8 cellular contexts compared by ENCODE assay signal in genomic region chr7:120792091-120792860, GRCh38.
A peak's percentile ranks its signal among the peaks of the same experiment; 100 is the strongest.
DNase-seq lines count a peak whose midpoint lies in the region; ATAC-seq and TF ChIP-seq lines count a peak whose summit lies in the region.

No MANE protein-coding gene starts in this region.

- H3K4me3 ChIP-seq in DND-41 (ENCODE audit: low read depth in 1 of 2, low read length in 2 of 2) (no peak overlapping the region), uterus (no peak overlapping the region)

- H3K9me3 ChIP-seq in DND-41 (ENCODE audit: insufficient read depth, low read length, severe bottlenecking) (no peaks in the 10 kb centered on the region), uterus (no peaks in the 10 kb centered on the region)

- H3K4me2 ChIP-seq in DND-41 (ENCODE audit: insufficient read depth, low read length) = no peak overlapping the region

- intact Hi-C loops in head of caudate nucleus (cut with DNase I) (no loop called here), posterior cingulate gyrus (cut with DNase I) (loop anchor here (5.0 kb wide), 1 partner anchor 150 kb away; no protein-coding TSS in a partner anchor), uterus (cut with DNase I; ENCODE audit: low total_unique reads) (no loop called here)

- H3K27me3 ChIP-seq in DND-41 (ENCODE audit: insufficient read depth, low read length, poor library complexity) (peaks cover 3% of the 10 kb centered on the region), uterus (no peaks in the 10 kb centered on the region)

- H3K27ac ChIP-seq in DND-41 (ENCODE audit: low read length) (no peak overlapping the region), uterus (no peak overlapping the region)

- peak; percentile 66 for DNase-seq in DND-41
- peak; percentile 22 for DNase-seq in HS-27A (ENCODE audit: low read depth)
- peak; percentile 77 for DNase-seq in RPMI8226
- peak; percentile 10 to 47 (median 22) for DNase-seq in activated naive CD4-positive, alpha-beta T cell (lab: John Stamatoyannopoulos, UW)
- peak; percentile 32 to 89 (median 74) for DNase-seq in head of caudate nucleus
- peak; percentile 31 to 92 (median 68) for DNase-seq in posterior cingulate gyrus
- DNase-seq in uterus = peak; percentile 61 to 65

- H3K79me2 ChIP-seq in DND-41 (ENCODE audit: insufficient read depth, low read length) = no peaks in the 10 kb centered on the region

- H4K20me1 ChIP-seq in DND-41 (ENCODE audit: insufficient read depth, low read length) = no peaks in the 10 kb centered on the region

- TF ChIP-seq CTCF in DND-41 (IDR thresholded peaks at IDR 0.05; ENCODE audit: borderline replicate concordance, extremely low read depth, low read length, poor library complexity, severe bottlenecking) (peak; percentile 90), uterus (IDR thresholded peaks at IDR 0.05) (peak; percentile 53 to 83 (median 60))

- no peak for TF ChIP-seq POLR2A in uterus (IDR thresholded peaks at IDR 0.05)

- H3K36me3 ChIP-seq in DND-41 (ENCODE audit: insufficient read depth, low read length) (no peaks in the 10 kb centered on the region), uterus (no peaks in the 10 kb centered on the region)

- H3K4me1 ChIP-seq in DND-41 (ENCODE audit: insufficient read depth, low read length) (no peaks in the 10 kb centered on the region), uterus (no peaks in the 10 kb centered on the region)

- no peak overlapping the region for H2AFZ ChIP-seq in DND-41 (ENCODE audit: low read depth, low read length)

- H3K9ac ChIP-seq in DND-41 (ENCODE audit: low read depth, low read length) = no peak overlapping the region

- ATAC-seq in DND-41 (ENCODE audit: insufficient read depth, low read depth) (peak; percentile 98), GM21390 (IDR thresholded peaks at IDR 0.05; ENCODE audit: unreplicated experiment) (peak; percentile 96)

Comparison
In these comparisons a context has a peak if more than half of its experiments do, and no peak if none do; other contexts are left out.
1. DNase-seq: peak in every context shown above with its lines; median percentile 77 in RPMI8226; 74 in head of caudate nucleus; 68 in posterior cingulate gyrus; 66 in DND-41; 63 in uterus; 22 in HS-27A; 22 in activated naive CD4-positive, alpha-beta T cell.